In genomic region chr2:17752281-17752680, GRCh38 we compare ENCODE assay signal across 8 cellular contexts. TPM values are rescaled to one million over a fixed set of nuclear protein-coding genes. Genes with fewer than 3 reads are reported as not detected.
A peak's percentile ranks its signal among the peaks of the same experiment; 100 is the strongest.
DNase-seq lines count a peak whose midpoint lies in the region; ATAC-seq and TF ChIP-seq lines count a peak whose summit lies in the region.

No MANE protein-coding gene starts in this region.

- peak overlapping the region; percentile 88 to 96 for H3K4me3 Mint-ChIP-seq in H9
- H3K4me3 Mint-ChIP-seq in activated CD4-positive, alpha-beta memory T cell treated with anti-CD3 and anti-CD28 coated beads for 36 hours: peak overlapping the region; percentile 83

- H2BK20ac ChIP-seq in H9 (ENCODE audit: low read depth, low read length, poor library complexity, severe bottlenecking): no peak overlapping the region

- intact Hi-C loops in activated CD4-positive, alpha-beta memory T cell treated with anti-CD3 and anti-CD28 coated beads for 36 hours (cut with micrococcal nuclease): loop anchor here (2.0 to 10.0 kb wide), 5 partner anchors 29 to 1593 kb away; partner anchors contain the start of gene RDH14
- intact Hi-C loops in posterior cingulate gyrus (cut with DNase I): no loop called here

- H3K36me3 ChIP-seq in GM06990 (ENCODE audit: control insufficient read depth, insufficient read depth, low read length) (no peaks in the 10 kb centered on the region), mesodermal cell (ENCODE audit: control insufficient read depth, insufficient read depth, low read length) (peaks cover 5% of the 10 kb centered on the region)

- no peak overlapping the region for H4K91ac ChIP-seq in H9 (ENCODE audit: insufficient read length, low read depth, low read length)

- peaks cover 8% of the 10 kb centered on the region for H3K23me2 ChIP-seq in H9 (ENCODE audit: insufficient read length, low read depth, low read length, poor library complexity, severe bottlenecking)

- H3K56ac ChIP-seq in H9 (ENCODE audit: insufficient read length, low read depth, low read length): no peak overlapping the region

- CTCF ChIA-PET in activated CD4-positive, alpha-beta memory T cell treated with anti-CD3 and anti-CD28 coated beads for 36 hours (lab: Charles Lee): interaction anchor here (0.9 kb wide), 1 partner anchor 32 kb away, joined by 4 read pairs; no protein-coding TSS in a partner anchor

- H2BK5ac ChIP-seq in H9 (ENCODE audit: insufficient read length, low read length): no peak overlapping the region

- H4K5ac ChIP-seq in H9 (ENCODE audit: insufficient read length, low read depth, low read length): no peak overlapping the region

- no peaks in the 10 kb centered on the region for H3K79me1 ChIP-seq in H9 (ENCODE audit: insufficient read depth, low read depth, low read length, poor library complexity, severe bottlenecking)

- no peak overlapping the region; a peak in 1 of 7 replicates for H3K27ac Mint-ChIP-seq in H9
- H3K27ac Mint-ChIP-seq in activated CD4-positive, alpha-beta memory T cell treated with anti-CD3 and anti-CD28 coated beads for 36 hours: no peak overlapping the region

- no peak overlapping the region for H2AFZ ChIP-seq in H9 (ENCODE audit: low read length)

- H3K9me3 ChIP-seq in H9 (ENCODE audit: control insufficient read depth, low read depth, low read length) (no peaks in the 10 kb centered on the region), mesodermal cell (ENCODE audit: control insufficient read depth, low read length) (no peaks in the 10 kb centered on the region)

- H2BK15ac ChIP-seq in H9 (ENCODE audit: low read depth, low read length): no peak overlapping the region

- peak overlapping the region; percentile 97 for H3K4me2 ChIP-seq in H9 (ENCODE audit: insufficient read depth, insufficient read length, low read length)

- H3T11ph ChIP-seq in H9 (ENCODE audit: low read length): no peak overlapping the region

- no peaks in the 10 kb centered on the region for H3K9me3 Mint-ChIP-seq in H9
- H3K9me3 Mint-ChIP-seq in activated CD4-positive, alpha-beta memory T cell treated with anti-CD3 and anti-CD28 coated beads for 36 hours: no peaks in the 10 kb centered on the region

- TF ChIP-seq CTCF in GM06990 (IDR thresholded peaks at IDR 0.05; ENCODE audit: insufficient read depth, low read length, poor library complexity, severe bottlenecking) (no peak), H9 (conservative IDR thresholded peaks at IDR 0.05) (no peak)

- H3K4me3 ChIP-seq in GM06990 (replicated peaks; ENCODE audit: low read depth, low read length) (peak overlapping the region; percentile 93), mesodermal cell (ENCODE audit: extremely low read depth, insufficient read depth, low read length, poor library complexity, severe bottlenecking) (peak overlapping the region; percentile 78)

- H3K27ac ChIP-seq in H9 (ENCODE audit: insufficient read length, low read depth, low read length) (no peak overlapping the region), mesodermal cell (ENCODE audit: low read depth, low read length, severe bottlenecking) (no peak overlapping the region)

- no peaks in the 10 kb centered on the region for H4K20me1 ChIP-seq in H9 (ENCODE audit: control insufficient read depth, insufficient read depth, insufficient read length)

- H2AK5ac ChIP-seq in H9 (ENCODE audit: insufficient read length, low read length): no peak overlapping the region

- H3K9ac ChIP-seq in H9 (ENCODE audit: extremely low read depth, insufficient read length, low read length): no peak overlapping the region

- DNase-seq in GM06990 (ENCODE audit: extremely low read depth, insufficient read length) (peak; percentile 22), H9 (no peak), posterior cingulate gyrus (no peak), activated gamma-delta T cell treated with Interleukin-2 at 50 U/mL for 16 hours (no peak), HT-29 (ENCODE audit: low spot score) (no peak)
- DNase-seq in activated CD4-positive, alpha-beta memory T cell treated with anti-CD3 and anti-CD28 coated beads for 36 hours: no peak

- H3K23ac ChIP-seq in H9 (ENCODE audit: insufficient read length, low read depth, low read length): no peak overlapping the region

- H3K14ac ChIP-seq in H9 (ENCODE audit: insufficient read depth, low read length): no peak overlapping the region

- H3K18ac ChIP-seq in H9 (ENCODE audit: insufficient read length, low read depth, low read length): no peak overlapping the region

- POLR2A ChIA-PET in activated CD4-positive, alpha-beta memory T cell treated with anti-CD3 and anti-CD28 coated beads for 36 hours (lab: Charles Lee): no interaction called here

- peaks cover 40 to 49% of the 10 kb centered on the region in 2 experiments for H3K4me1 Mint-ChIP-seq in H9
- peaks cover 24% of the 10 kb centered on the region for H3K4me1 Mint-ChIP-seq in activated CD4-positive, alpha-beta memory T cell treated with anti-CD3 and anti-CD28 coated beads for 36 hours (ENCODE audit: low read depth)

- no peak overlapping the region for H2BK120ac ChIP-seq in H9 (ENCODE audit: low read depth, low read length, poor library complexity, severe bottlenecking)

- no CpG with 5 or more reads among the region's 4 CpGs for WGBS in H9 (ENCODE audit: extremely low coverage, insufficient read length, low lambda C conversion rate)
- 0 to 83% methylated on average over 1 to 2 of the region's 4 CpGs for WGBS in mesodermal cell (ENCODE audit: insufficient coverage in 2 of 2), 2 experiments

- no peaks in the 10 kb centered on the region for H3K27me3 ChIP-seq in GM06990 (replicated peaks; ENCODE audit: control insufficient read depth, insufficient read depth, low read length)
- H3K27me3 ChIP-seq in H9 (ENCODE audit: insufficient read depth, low read length): no peaks in the 10 kb centered on the region

- H4K8ac ChIP-seq in H9 (replicated peaks; ENCODE audit: insufficient read length, low read depth, low read length): no peak overlapping the region

- no peaks in the 10 kb centered on the region; a peak in 1 of 7 replicates for H3K36me3 Mint-ChIP-seq in H9 (ENCODE audit: insufficient read depth in 1 of 3, low read depth in 3 of 3)
- peaks cover 2% of the 10 kb centered on the region for H3K36me3 Mint-ChIP-seq in activated CD4-positive, alpha-beta memory T cell treated with anti-CD3 and anti-CD28 coated beads for 36 hours

- ATAC-seq in HG03342 (IDR thresholded peaks at IDR 0.05; ENCODE audit: unreplicated experiment): no peak

- no peaks in the 10 kb centered on the region for H3K27me3 Mint-ChIP-seq in H9 (ENCODE audit: low read depth)
- H3K27me3 Mint-ChIP-seq in activated CD4-positive, alpha-beta memory T cell treated with anti-CD3 and anti-CD28 coated beads for 36 hours: no peaks in the 10 kb centered on the region

- H3K79me2 ChIP-seq in H9 (ENCODE audit: insufficient read depth, low read length): peaks cover 20% of the 10 kb centered on the region; the same call in 1 of the 2 replicates

- no peak overlapping the region for H3K4ac ChIP-seq in H9 (ENCODE audit: low read depth, low read length)

- no peak overlapping the region for H2BK12ac ChIP-seq in H9 (ENCODE audit: insufficient read length, low read depth, low read length)

- H3K4me1 ChIP-seq in H9 (ENCODE audit: insufficient read depth, low read length) (peaks cover 6% of the 10 kb centered on the region), mesodermal cell (ENCODE audit: control insufficient read depth, insufficient read depth, low read length, poor library complexity, severe bottlenecking) (peaks cover 3% of the 10 kb centered on the region)

RNA-seq across cellular contexts. Expression of gene SMC6, which starts 1.3 kb away (rescaled TPM):
- total RNA-seq in H9 (2021): 40.3 and 41.9 TPM in 2 replicates
- total RNA-seq in activated CD4-positive, alpha-beta memory T cell treated with anti-CD3 and anti-CD28 coated beads for 36 hours: 10 to 100 TPM; 21.4 to 22.7 TPM
- polyA plus RNA-seq in mesodermal cell (2013, experiment 1 of 2): 24.0 TPM
- 30.3 TPM for polyA plus RNA-seq in mesodermal cell (2013, experiment 2 of 2)
- 6.6 and 8.4 TPM in 2 replicates for total RNA-seq in HT-29 (2014; rRNA removed; shearing (Covaris generic))

RNA-seq across cellular contexts. Expression of gene GEN1, which starts 1.7 kb away (rescaled TPM):
- total RNA-seq in H9 (2021): 28.1 and 28.4 TPM in 2 replicates
- total RNA-seq in activated CD4-positive, alpha-beta memory T cell treated with anti-CD3 and anti-CD28 coated beads for 36 hours: 10 to 100 TPM; 24.0 to 30.9 TPM
- polyA plus RNA-seq in mesodermal cell (2013, experiment 1 of 2): 8.7 TPM
- polyA plus RNA-seq in mesodermal cell (2013, experiment 2 of 2): 11.1 TPM
- total RNA-seq in HT-29 (2014; rRNA removed; shearing (Covaris generic)): 16.8 and 18.5 TPM in 2 replicates
